In genomic region chr1:203507227-203507626, GRCh38 we compare ENCODE assay signal across 11 cellular contexts. TPM values are rescaled to one million over a fixed set of nuclear protein-coding genes. Genes with fewer than 3 reads are reported as not detected.
DNase-seq lines count a peak whose midpoint lies in the region; ATAC-seq and TF ChIP-seq lines count a peak whose summit lies in the region.
"Had no signal": no experiment of that assay in that cellular context is flagged by ENCODE, and none has a peak within 500 bp of the region (broad histone marks: within the 10 kb centered on the region; RNA-seq: fewer than 3 reads in every experiment).

No MANE protein-coding gene starts in this region.

- H3K4me3 ChIP-seq in cardiac fibroblast (replicated peaks in 1 of 2; ENCODE audit: low read depth in 2 of 2, low read length in 2 of 2) (no peak overlapping the region), PC-9 (no peak overlapping the region)
- H3K4me3 ChIP-seq: SJSA1 had no signal

- peak; percentile 14 for ATAC-seq in stimulated activated effector memory CD8-positive, alpha-beta T cell treated with anti-CD3 and anti-CD28 coated beads, Interleukin-12 subunit alpha, Interleukin-12 subunit beta, amount 100 ng/mL, for 72 hours
- ATAC-seq in HG03354 (IDR thresholded peaks at IDR 0.05; ENCODE audit: poor library complexity, severe bottlenecking, unreplicated experiment): no peak

- peaks cover 27% of the 10 kb centered on the region for H3K4me1 ChIP-seq in PC-9 (replicated peaks; ENCODE audit: insufficient read depth)

- no TSS peak for BruUV-seq in PC-9 (replicated peaks; lab: Mats Ljungman, UMichigan)

- no peak overlapping the region for H2AFZ ChIP-seq in PC-9

- H3K4me3 Mint-ChIP-seq in stimulated activated effector memory CD8-positive, alpha-beta T cell treated with anti-CD3 and anti-CD28 coated beads, Interleukin-12 subunit alpha, Interleukin-12 subunit beta, amount 100 ng/mL, for 72 hours: no peak overlapping the region

- CTCF ChIA-PET in PC-9 (lab: Charles Lee): interaction anchor here (0.6 to 1.0 kb wide), 2 partner anchors 172 to 179 kb away, joined by 5 read pairs; no protein-coding TSS in a partner anchor

- intact Hi-C loops in PC-9 (cut with micrococcal nuclease; ENCODE audit: unreplicated experiment): no loop called here

- peaks cover 19% of the 10 kb centered on the region for H3F3A ChIP-seq in PC-9 (ENCODE audit: insufficient read depth, low read depth)

- no peaks in the 10 kb centered on the region for H3K79me2 ChIP-seq in PC-9 (ENCODE audit: low read depth)

- no peaks in the 10 kb centered on the region for H4K20me1 ChIP-seq in PC-9 (ENCODE audit: insufficient read depth)

- POLR2A ChIA-PET in PC-9 (lab: Charles Lee; ENCODE audit: unreplicated experiment): no interaction called here

- H3K27ac Mint-ChIP-seq in stimulated activated effector memory CD8-positive, alpha-beta T cell treated with anti-CD3 and anti-CD28 coated beads, Interleukin-12 subunit alpha, Interleukin-12 subunit beta, amount 100 ng/mL, for 72 hours: peak overlapping the region; percentile 89

- H3K36me3 Mint-ChIP-seq in stimulated activated effector memory CD8-positive, alpha-beta T cell treated with anti-CD3 and anti-CD28 coated beads, Interleukin-12 subunit alpha, Interleukin-12 subunit beta, amount 100 ng/mL, for 72 hours: no peaks in the 10 kb centered on the region
- H3K36me3 Mint-ChIP-seq: activated naive CD4-positive, alpha-beta T cell treated with anti-CD3 and anti-CD28 coated beads, Interleukin-2, amount 50 U/mL, for 72 hours had no signal

- no peak overlapping the region for H3K4me2 ChIP-seq in PC-9

- no peaks in the 10 kb centered on the region for H3K9me3 Mint-ChIP-seq in stimulated activated effector memory CD8-positive, alpha-beta T cell treated with anti-CD3 and anti-CD28 coated beads, Interleukin-12 subunit alpha, Interleukin-12 subunit beta, amount 100 ng/mL, for 72 hours
- H3K9me3 Mint-ChIP-seq: activated naive CD4-positive, alpha-beta T cell treated with anti-CD3 and anti-CD28 coated beads, Interleukin-2, amount 50 U/mL, for 72 hours had no signal

- H3K27me3 ChIP-seq in PC-9 (ENCODE audit: insufficient read depth, low read depth): no peaks in the 10 kb centered on the region
- H3K27me3 ChIP-seq: SJSA1 had no signal

- TF ChIP-seq CTCF in cardiac fibroblast (IDR thresholded peaks at IDR 0.05; ENCODE audit: low read depth, low read length) (no peak), PC-9 (conservative IDR thresholded peaks at IDR 0.05) (no peak)

- no peaks in the 10 kb centered on the region for H3K9me2 ChIP-seq in PC-9 (ENCODE audit: insufficient read depth)

- H3K9me3 ChIP-seq in PC-9 (ENCODE audit: insufficient read depth, low read depth): no peaks in the 10 kb centered on the region
- H3K9me3 ChIP-seq: SJSA1 had no signal

- DNase-seq in NCI-H1092 treated with DMSO at 0.1 percent for 48 hours (lab: John Stamatoyannopoulos, UW): peak; percentile 55
- DNase-seq in cardiac fibroblast (ENCODE audit: low read depth in 2 of 2): peak; percentile 31 to 72
- DNase-seq in islet precursor cell: peak; percentile 68
- DNase-seq in stimulated activated effector memory CD8-positive, alpha-beta T cell treated with anti-CD3 and anti-CD28 coated beads, Interleukin-12 subunit alpha, Interleukin-12 subunit beta, amount 100 ng/mL, for 72 hours (ENCODE audit: low spot score in 2 of 2): no peak
- DNase-seq in medulla oblongata (ENCODE audit: extremely low spot score): no peak
- DNase-seq in PC-9: no peak
- DNase-seq: activated CD4-positive, CD25-positive, alpha-beta regulatory T cell treated with anti-CD3 and anti-CD28 coated beads, Interleukin-2, amount 50 U/mL, for 72 hours; DMS153 had no signal

- H3K27ac ChIP-seq in PC-9: no peak overlapping the region
- H3K27ac ChIP-seq: SJSA1 had no signal

- H3K4me1 Mint-ChIP-seq in stimulated activated effector memory CD8-positive, alpha-beta T cell treated with anti-CD3 and anti-CD28 coated beads, Interleukin-12 subunit alpha, Interleukin-12 subunit beta, amount 100 ng/mL, for 72 hours: peaks cover 8% of the 10 kb centered on the region

- H3K36me3 ChIP-seq in PC-9 (ENCODE audit: low read depth): no peaks in the 10 kb centered on the region
- H3K36me3 ChIP-seq: SJSA1 had no signal

RNA-seq across cellular contexts. Expression of gene OPTC, which starts 13.3 kb away (rescaled TPM):
- total RNA-seq in PC-9 (2021): not detected in 2 replicates
- total RNA-seq: activated naive CD4-positive, alpha-beta T cell treated with anti-CD3 and anti-CD28 coated beads, Interleukin-2, amount 50 U/mL, for 72 hours; SJSA1 had no signal

RNA-seq across cellular contexts. Expression of gene PRELP, which starts 31.6 kb away (rescaled TPM):
- total RNA-seq in PC-9 (2021): not detected in 2 replicates
- total RNA-seq: SJSA1 had no signal

Comparison
In these comparisons a context has a peak if more than half of its experiments do, and no peak if none do; other contexts are left out.
1. DNase-seq: peak in NCI-H1092 treated with DMSO at 0.1 percent for 48 hours (single experiment), cardiac fibroblast (2 of 2) and islet precursor cell (single experiment); none in stimulated activated effector memory CD8-positive, alpha-beta T cell treated with anti-CD3 and anti-CD28 coated beads, Interleukin-12 subunit alpha, Interleukin-12 subunit beta, amount 100 ng/mL, for 72 hours (0 of 2), medulla oblongata (single experiment) and PC-9 (0 of 2).